Comparison of ENCODE assay signal across 8 cellular contexts in genomic region chr9:93577940-93578682, GRCh38. TPM values are rescaled to one million over a fixed set of nuclear protein-coding genes. Genes with fewer than 3 reads are reported as not detected.
DNase-seq lines count a peak whose midpoint lies in the region; ATAC-seq, FAIRE-seq and TF ChIP-seq lines count a peak whose summit lies in the region.

No MANE protein-coding gene starts in this region.

- no peak for TF ChIP-seq POLR2A in GM12892 (IDR thresholded peaks at IDR 0.05; ENCODE audit: low read depth, low read length)

- H3K4me3 ChIP-seq in foreskin fibroblast (ENCODE audit: low read depth in 1 of 2, low read length in 2 of 2) (peak overlapping the region; percentile 51 to 72), retinal pigment epithelial cell (ENCODE audit: low read length) (peak overlapping the region; percentile 53)

- no peak for ATAC-seq in GM21390 (IDR thresholded peaks at IDR 0.05; ENCODE audit: unreplicated experiment)

- no peak for TF ChIP-seq CTCF in VCaP (conservative IDR thresholded peaks at IDR 0.05)
- TF ChIP-seq CTCF in foreskin fibroblast (IDR thresholded peaks at IDR 0.05; ENCODE audit: low read depth, low read length), result no peak
- no peak for TF ChIP-seq CTCF in retinal pigment epithelial cell (conservative IDR thresholded peaks at IDR 0.05; ENCODE audit: low read depth, low read length)

- FAIRE-seq in GM12892 (lab: Jason Lieb, UNC) (peak; percentile 53), GM19239 (lab: Jason Lieb, UNC) (no peak)

- DNase-seq in GM12892 (ENCODE audit: insufficient read length), result no peak
- DNase-seq in foreskin fibroblast, result peak in 1 of 2 donors; percentile 62
- DNase-seq in retinal pigment epithelial cell (ENCODE audit: low read depth), result no peak
- DNase-seq in GM19239 (ENCODE audit: insufficient read length, low spot score), result no peak
- no peak for DNase-seq in HuH-7 (ENCODE audit: low spot score)
- DNase-seq in activated CD4-positive, alpha-beta T cell treated with anti-CD3 and anti-CD28 coated beads, Interleukin-2, amount 50 U/mL, for 4 hours, result no peak

- H3K27ac ChIP-seq in VCaP, result peak overlapping the region; percentile 91

RNA-seq across cellular contexts. Expression of gene PHF2, which starts 1.7 kb away (rescaled TPM):
- 7.4 TPM for polyA plus RNA-seq in GM12892 (2012; ENCODE audit: missing spikeins)
